Comparison of ENCODE assay signal across 21 cellular contexts in the genomic region with DNA sequence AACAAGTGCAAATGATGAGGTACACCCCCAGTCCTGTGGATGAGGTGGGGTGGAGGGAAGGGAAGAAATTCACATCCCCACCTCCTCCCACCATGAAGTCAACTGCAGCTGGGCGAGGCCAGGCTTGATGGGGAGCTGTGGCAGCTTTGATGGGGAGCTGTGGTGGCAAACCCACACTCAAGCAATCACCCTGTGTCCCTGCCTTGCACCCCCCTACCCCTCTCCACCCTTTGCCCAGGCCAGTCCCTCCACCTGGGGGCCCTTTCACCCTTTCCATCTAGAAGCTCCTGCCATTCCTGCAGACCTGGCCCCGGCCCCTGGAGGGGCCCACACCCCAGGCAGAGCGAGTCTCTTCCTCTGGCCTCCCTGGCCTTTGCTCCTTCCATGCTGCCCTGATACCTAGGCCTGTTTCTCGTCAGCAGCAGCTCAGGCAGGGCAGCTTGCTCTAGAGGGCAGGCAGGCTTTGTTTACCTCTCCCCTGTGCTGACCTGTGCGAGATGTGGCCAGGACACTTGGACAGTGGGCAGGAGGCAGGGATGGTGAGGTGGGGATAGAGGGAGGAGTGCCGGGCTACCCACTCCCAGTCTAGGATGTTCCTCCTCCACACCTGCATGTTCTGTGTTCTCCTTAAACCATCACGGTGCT. TPM values are rescaled to one million over a fixed set of nuclear protein-coding genes. Genes with fewer than 3 reads are reported as not detected.
A peak's percentile ranks its signal among the peaks of the same experiment; 100 is the strongest.
DNase-seq lines count a peak whose midpoint lies in the region; ATAC-seq, FAIRE-seq and TF ChIP-seq lines count a peak whose summit lies in the region.
"Had no signal": no experiment of that assay in that cellular context is flagged by ENCODE, and none has a peak within 500 bp of the region (broad histone marks: within the 10 kb centered on the region; RNA-seq: fewer than 3 reads in every experiment).

No MANE protein-coding gene starts in this region.

- TF ChIP-seq POLR2A in H1 (IDR thresholded peaks at IDR 0.05; ENCODE audit: control extremely low read depth in 1 of 2, low read depth in 2 of 2, low read length in 2 of 2) (no peak), esophagus muscularis mucosa (IDR thresholded peaks at IDR 0.05; ENCODE audit: low read depth) (no peak)

- H3K4me1 Mint-ChIP-seq in natural killer cell treated with Interleukin-12 subunit alpha and Interleukin-12 subunit beta and Interleukin-15 and Interleukin-18, amount 100 ng/mL, for 72 hours (ENCODE audit: low read depth in 2 of 2) = no peaks in the 10 kb centered on the region
- peaks cover 0 to 6% of the 10 kb centered on the region in 2 donors for H3K4me1 Mint-ChIP-seq in natural killer cell
- H3K4me1 Mint-ChIP-seq: CD4-positive, CD25-positive, alpha-beta regulatory T cell; CD8-positive, alpha-beta memory T cell had no signal

- no peak overlapping the region for H4K91ac ChIP-seq in H1 (replicated peaks; ENCODE audit: insufficient read length, low read length)

- H2BK120ac ChIP-seq in H1 (replicated peaks; ENCODE audit: low read depth, low read length) = no peak overlapping the region

- WGBS in H1 (ENCODE audit: extremely low coverage in 1 of 2, insufficient coverage in 1 of 2, insufficient read length in 1 of 2, insufficient replicate concordance in 2 of 2, low coverage in 1 of 2, low lambda C conversion rate in 2 of 2, missing lambda C conversion rate in 1 of 2), 2 experiments = 89% methylated on average over 6 of the region's 7 CpGs; no CpG with 5 or more reads in 1 of the 2 experiments
- 82% methylated on average over 7 of the region's 7 CpGs for WGBS in smooth muscle cell (ENCODE audit: low lambda C conversion rate)
- 65% methylated on average over 4 of the region's 7 CpGs for WGBS in esophagus muscularis mucosa

- no peak overlapping the region for H3K9ac ChIP-seq in H1 (replicated peaks in 1 of 4; ENCODE audit: extremely low read depth in 1 of 4, low read depth in 3 of 4, low read length in 3 of 4)
- H3K9ac ChIP-seq in smooth muscle cell (ENCODE audit: low read depth) = no peak overlapping the region

- peak overlapping the region; percentile 61; the same call in 1 of the 2 replicates for H2BK20ac ChIP-seq in H1 (ENCODE audit: low read length)

- H3K4me2 ChIP-seq in H1 (ENCODE audit: insufficient read depth in 1 of 2, low read depth in 2 of 2, low read length in 2 of 2) = no peak overlapping the region
- H3K4me2 ChIP-seq in smooth muscle cell = no peak overlapping the region
- H3K4me2 ChIP-seq: GM23338 had no signal

- H3K79me2 ChIP-seq in H1 (ENCODE audit: control insufficient read depth in 1 of 2, insufficient read depth in 2 of 2, low read length in 2 of 2) (no peaks in the 10 kb centered on the region), smooth muscle cell (ENCODE audit: low read depth) (no peaks in the 10 kb centered on the region)

- H3K9me3 ChIP-seq in H1 (ENCODE audit: insufficient read depth in 2 of 2, low read depth in 1 of 2, low read length in 1 of 2) (no peaks in the 10 kb centered on the region), smooth muscle cell (replicated peaks; ENCODE audit: low read depth) (no peaks in the 10 kb centered on the region), esophagus muscularis mucosa (peaks cover 0 to 11% (median 10%) of the 10 kb centered on the region in 4 donors)
- H3K9me3 ChIP-seq: BE2C had no signal

- H4K8ac ChIP-seq in H1 (ENCODE audit: extremely low read depth, insufficient read depth, low read length) = no peak overlapping the region

- no peak overlapping the region for H2BK5ac ChIP-seq in H1 (ENCODE audit: low read depth, low read length)

- H3K27me3 ChIP-seq in H1 (replicated peaks in 1 of 4; ENCODE audit: control insufficient read depth in 3 of 4, extremely low read depth in 1 of 4, insufficient read depth in 3 of 4, low read length in 3 of 4) (peaks cover 22 to 44% (median 35%) of the 10 kb centered on the region in 4 experiments), smooth muscle cell (ENCODE audit: low read depth) (peaks cover 50% of the 10 kb centered on the region), esophagus muscularis mucosa (peaks cover 0 to 77% (median 11%) of the 10 kb centered on the region in 4 donors)

- no peak overlapping the region for H3K27ac ChIP-seq in H1 (ENCODE audit: low read depth, low read length)
- no peak overlapping the region for H3K27ac ChIP-seq in smooth muscle cell (ENCODE audit: low read depth)
- H3K27ac ChIP-seq in esophagus muscularis mucosa (replicated peaks in 1 of 4) = no peak overlapping the region
- H3K27ac ChIP-seq: HL-60 had no signal

- H2AFZ ChIP-seq in H1 (ENCODE audit: low read length) (no peak overlapping the region), smooth muscle cell (ENCODE audit: low read depth) (no peak overlapping the region)
- H2AFZ ChIP-seq: GM23338 had no signal

- H3K36me3 ChIP-seq in H1 (ENCODE audit: control insufficient read depth in 2 of 4, insufficient read depth in 4 of 4, low read length in 3 of 4) (no peaks in the 10 kb centered on the region; a peak in 1 of 8 replicates), smooth muscle cell (ENCODE audit: low read depth) (no peaks in the 10 kb centered on the region), esophagus muscularis mucosa (no peaks in the 10 kb centered on the region)
- H3K36me3 ChIP-seq: BE2C had no signal

- H3K4ac ChIP-seq in H1 (replicated peaks; ENCODE audit: insufficient read length, low read depth, low read length) = no peak overlapping the region

- no peak for FAIRE-seq in H1 (lab: Jason Lieb, UNC)
- FAIRE-seq: A204.1, G401.6, GM12891, GM18507 had no signal

- H3K79me1 ChIP-seq in H1 (ENCODE audit: low read depth, low read length) = no peaks in the 10 kb centered on the region

- H3K14ac ChIP-seq in H1 (ENCODE audit: insufficient read length) = no peak overlapping the region

- H3K4me3 ChIP-seq in H1 (ENCODE audit: extremely low read depth in 1 of 4, insufficient read depth in 2 of 4, low read depth in 3 of 4, low read length in 4 of 4) (no peak overlapping the region), smooth muscle cell (no peak overlapping the region), esophagus muscularis mucosa (no peak overlapping the region)
- H3K4me3 ChIP-seq: GM23338 had no signal

- TF ChIP-seq CTCF in natural killer cell (IDR thresholded peaks at IDR 0.05) = no peak
- TF ChIP-seq CTCF in H1 (IDR thresholded peaks at IDR 0.05; ENCODE audit: control extremely low read depth in 1 of 3, insufficient read depth in 1 of 3, low read depth in 1 of 3, low read length in 3 of 3) = no peak
- TF ChIP-seq CTCF in smooth muscle cell (IDR thresholded peaks at IDR 0.05; ENCODE audit: borderline replicate concordance, insufficient read depth, poor library complexity, severe bottlenecking) = no peak
- TF ChIP-seq CTCF in esophagus muscularis mucosa (IDR thresholded peaks at IDR 0.05) = no peak

- POLR2A ChIA-PET in H1 (lab: Charles Lee; ENCODE audit: partially characterized antibody) = interaction anchor here (1.3 kb wide), 1 partner anchor 119 kb away, joined by 3 read pairs; no protein-coding TSS in a partner anchor

- H3F3A ChIP-seq in smooth muscle cell (ENCODE audit: low read depth) = no peaks in the 10 kb centered on the region

- CTCF ChIA-PET in H1 (lab: Charles Lee; ENCODE audit: partially characterized antibody) = interaction anchor here (1.4 to 2.1 kb wide), 5 partner anchors 10 to 107 kb away, joined by 3 to 13 read pairs (median 5); no protein-coding TSS in a partner anchor

- intact Hi-C loops in natural killer cell (cut with micrococcal nuclease) (no loop called here), esophagus muscularis mucosa (cut with DNase I) (no loop called here)

- H3K18ac ChIP-seq in H1 (ENCODE audit: extremely low read depth, low read length) = no peak overlapping the region

- no peak overlapping the region for H3K23ac ChIP-seq in H1 (ENCODE audit: insufficient read length)

- H3K4me3 Mint-ChIP-seq in natural killer cell treated with Interleukin-12 subunit alpha and Interleukin-12 subunit beta and Interleukin-15 and Interleukin-18, amount 100 ng/mL, for 72 hours = no peak overlapping the region
- no peak overlapping the region for H3K4me3 Mint-ChIP-seq in natural killer cell
- H3K4me3 Mint-ChIP-seq: CD4-positive, CD25-positive, alpha-beta regulatory T cell; CD8-positive, alpha-beta memory T cell; GM23338; H9 had no signal

- TF ChIP-seq EP300 in H1 (IDR thresholded peaks at IDR 0.05; ENCODE audit: borderline replicate concordance in 1 of 2, low read depth in 2 of 2, low read length in 2 of 2) (no peak), esophagus muscularis mucosa (IDR thresholded peaks at IDR 0.05) (no peak)

- H2AK5ac ChIP-seq in H1 (ENCODE audit: low read depth, low read length) = 0 out of 2 replicates have a peak overlapping the region, but pooled peaks have one; percentile 45

- no peak overlapping the region for H4K5ac ChIP-seq in H1 (ENCODE audit: insufficient read length, low read depth, low read length)

- 0 out of 2 replicates have a peak overlapping the region, but pooled peaks have one; percentile 75 for H2BK15ac ChIP-seq in H1 (ENCODE audit: low read length)

- H3K56ac ChIP-seq in H1 (replicated peaks; ENCODE audit: insufficient read length, low read depth, low read length) = no peak overlapping the region

- H3K36me3 Mint-ChIP-seq in natural killer cell treated with Interleukin-12 subunit alpha and Interleukin-12 subunit beta and Interleukin-15 and Interleukin-18, amount 100 ng/mL, for 72 hours = no peaks in the 10 kb centered on the region
- no peaks in the 10 kb centered on the region for H3K36me3 Mint-ChIP-seq in natural killer cell
- H3K36me3 Mint-ChIP-seq: CD4-positive, CD25-positive, alpha-beta regulatory T cell; CD8-positive, alpha-beta memory T cell had no signal

- H3K27ac Mint-ChIP-seq in natural killer cell treated with Interleukin-12 subunit alpha and Interleukin-12 subunit beta and Interleukin-15 and Interleukin-18, amount 100 ng/mL, for 72 hours = no peak overlapping the region
- no peak overlapping the region for H3K27ac Mint-ChIP-seq in natural killer cell
- H3K27ac Mint-ChIP-seq: CD8-positive, alpha-beta memory T cell; GM23338; H9 had no signal

- H4K20me1 ChIP-seq in H1 (replicated peaks in 1 of 2; ENCODE audit: control insufficient read depth in 1 of 2, insufficient read depth in 2 of 2, low read length in 2 of 2) (no peaks in the 10 kb centered on the region), smooth muscle cell (ENCODE audit: low read depth) (no peaks in the 10 kb centered on the region)

- no peaks in the 10 kb centered on the region for H3K9me3 Mint-ChIP-seq in natural killer cell treated with Interleukin-12 subunit alpha and Interleukin-12 subunit beta and Interleukin-15 and Interleukin-18, amount 100 ng/mL, for 72 hours
- H3K9me3 Mint-ChIP-seq in natural killer cell = no peaks in the 10 kb centered on the region
- H3K9me3 Mint-ChIP-seq: CD8-positive, alpha-beta memory T cell; GM23338; H9 had no signal

- 0 out of 2 replicates have a peak overlapping the region, but pooled peaks have one; percentile 17 for H2BK12ac ChIP-seq in H1 (ENCODE audit: low read depth, low read length)

- H3K4me1 ChIP-seq in H1 (replicated peaks in 1 of 4; ENCODE audit: control insufficient read depth in 3 of 4, insufficient read depth in 4 of 4, low read length in 3 of 4) (peaks cover 0 to 4% (median 1%) of the 10 kb centered on the region in 4 experiments; a peak in 6 of 7 replicates), smooth muscle cell (ENCODE audit: low read depth) (peaks cover 9% of the 10 kb centered on the region), esophagus muscularis mucosa (peaks cover 0 to 5% (median 0%) of the 10 kb centered on the region in 4 donors)

- peaks cover 16 to 26% of the 10 kb centered on the region in 2 donors for H3K27me3 Mint-ChIP-seq in natural killer cell treated with Interleukin-12 subunit alpha and Interleukin-12 subunit beta and Interleukin-15 and Interleukin-18, amount 100 ng/mL, for 72 hours
- peaks cover 21 to 24% of the 10 kb centered on the region in 2 donors for H3K27me3 Mint-ChIP-seq in natural killer cell (ENCODE audit: low read depth in 2 of 2)

- DNase-seq in natural killer cell treated with Interleukin-12 subunit alpha and Interleukin-12 subunit beta and Interleukin-15 and Interleukin-18, amount 100 ng/mL, for 72 hours (ENCODE audit: low spot score) = peak; percentile 50
- DNase-seq in natural killer cell (no peak), HuH-7.5 (ENCODE audit: low spot score) (peak; percentile 16), H1 (ENCODE audit: low read depth in 1 of 2, low spot score in 2 of 2) (no peak), smooth muscle cell (lab: John Stamatoyannopoulos, UW; ENCODE audit: unreplicated experiment) (no peak), esophagus muscularis mucosa (ENCODE audit: extremely low spot score) (no peak)
- DNase-seq: ACHN; BE2C; CD4-positive, CD25-positive, alpha-beta regulatory T cell; CD8-positive, alpha-beta memory T cell; COR-L47; H9; KG1 had no signal

- TF ChIP-seq RAD21 in H1 (IDR thresholded peaks at IDR 0.05 in 1 of 2, conservative IDR thresholded peaks at IDR 0.05 in 1 of 2; ENCODE audit: low read depth in 2 of 2, low read length in 2 of 2) = no peak

- H3K23me2 ChIP-seq in H1 (ENCODE audit: low read depth, low read length) = peaks cover 3% of the 10 kb centered on the region; the same call in 1 of the 2 replicates

- peak in 1 of 2 donors; percentile 17 for ATAC-seq in natural killer cell treated with Interleukin-12 subunit alpha and Interleukin-12 subunit beta and Interleukin-15 and Interleukin-18, amount 100 ng/mL, for 72 hours
- ATAC-seq in natural killer cell (no peak), HG03159 (IDR thresholded peaks at IDR 0.05; ENCODE audit: unreplicated experiment) (no peak)
- ATAC-seq: GM23338 had no signal

RNA-seq across cellular contexts. Expression of a gene that starts 4.5 kb away (rescaled TPM):
- total RNA-seq in natural killer cell treated with Interleukin-12 subunit alpha and Interleukin-12 subunit beta and Interleukin-15 and Interleukin-18, amount 100 ng/mL, for 72 hours = not detected
- total RNA-seq in natural killer cell (not detected), smooth muscle cell (not detected in 2 replicates), esophagus muscularis mucosa (not detected)
- total RNA-seq in H1 (2021; fragmentation: NEBNext Ultra II Directional; extraction: Animal tissue kit (Norgen Biotek cat#: 25700)) = not detected in 2 replicates
- polyA plus RNA-seq in H1 (2011; rRNA removed) (0.19 TPM in 1 of 2 replicates, not detected in the other), smooth muscle cell (not detected in 2 replicates)
- not detected for polyA plus RNA-seq in H1 (2011; cell fraction: cytosol; rRNA removed)
- polyA plus RNA-seq in H1 (2011; cell fraction: nucleus; rRNA removed) = not detected
- polyA plus RNA-seq in H1 (2012, experiment 1 of 2) = not detected in 4 replicates
- not detected for polyA plus RNA-seq in H1 (2012, experiment 2 of 2)
- polyA plus RNA-seq in H1 (2013, experiment 1 of 2) = 0.12 TPM
- polyA plus RNA-seq in H1 (2013, experiment 2 of 2) = 0.06 TPM
- not detected in 2 replicates for polyA minus RNA-seq in H1 (2011; rRNA and poly(A)+ RNA removed)
- polyA minus RNA-seq in H1 (2011; cell fraction: cytosol; rRNA and poly(A)+ RNA removed) = not detected
- not detected for polyA minus RNA-seq in H1 (2011; cell fraction: nucleus; rRNA and poly(A)+ RNA removed)
- total RNA-seq: CD4-positive, CD25-positive, alpha-beta regulatory T cell; CD8-positive, alpha-beta memory T cell; H9; HT1080 had no signal
- polyA plus RNA-seq: CD4-positive, CD25-positive, alpha-beta regulatory T cell; CD8-positive, alpha-beta memory T cell; GM23338 had no signal

RNA-seq across cellular contexts. Expression of a gene that starts 48.6 kb away (rescaled TPM):
- not detected for total RNA-seq in natural killer cell treated with Interleukin-12 subunit alpha and Interleukin-12 subunit beta and Interleukin-15 and Interleukin-18, amount 100 ng/mL, for 72 hours
- total RNA-seq in natural killer cell (not detected), smooth muscle cell (not detected in 2 replicates), esophagus muscularis mucosa (not detected)
- total RNA-seq in H1 (2021; fragmentation: NEBNext Ultra II Directional; extraction: Animal tissue kit (Norgen Biotek cat#: 25700)) = 2.0 TPM in 2 replicates
- polyA plus RNA-seq in H1 (2011; rRNA removed) (0.57 and 1.3 TPM in 2 replicates), smooth muscle cell (not detected in 2 replicates)
- 0.93 TPM for polyA plus RNA-seq in H1 (2011; cell fraction: cytosol; rRNA removed)
- polyA plus RNA-seq in H1 (2011; cell fraction: nucleus; rRNA removed) = 0.84 TPM
- polyA plus RNA-seq in H1 (2012, experiment 1 of 2) = 0.17 to 0.68 TPM (median 0.49 TPM) in 4 replicates
- polyA plus RNA-seq in H1 (2012, experiment 2 of 2) = 0.14 TPM
- polyA plus RNA-seq in H1 (2013, experiment 1 of 2) = 1.5 TPM
- polyA plus RNA-seq in H1 (2013, experiment 2 of 2) = 1.8 TPM
- 0.15 and 0.69 TPM in 2 replicates for polyA minus RNA-seq in H1 (2011; rRNA and poly(A)+ RNA removed)
- 2.5 TPM for polyA minus RNA-seq in H1 (2011; cell fraction: cytosol; rRNA and poly(A)+ RNA removed)
- 2.4 TPM for polyA minus RNA-seq in H1 (2011; cell fraction: nucleus; rRNA and poly(A)+ RNA removed)
- total RNA-seq: CD4-positive, CD25-positive, alpha-beta regulatory T cell; CD8-positive, alpha-beta memory T cell; HT1080 had no signal
- polyA plus RNA-seq: CD4-positive, CD25-positive, alpha-beta regulatory T cell; CD8-positive, alpha-beta memory T cell had no signal

Comparison
In these comparisons a context has a peak if more than half of its experiments do, and no peak if none do; other contexts are left out.
1. DNase-seq: peak in natural killer cell treated with Interleukin-12 subunit alpha and Interleukin-12 subunit beta and Interleukin-15 and Interleukin-18, amount 100 ng/mL, for 72 hours (single experiment) and HuH-7.5 (single experiment); none in natural killer cell (single experiment), H1 (0 of 2), smooth muscle cell (single experiment) and esophagus muscularis mucosa (single experiment).